15 cellular contexts compared by ENCODE assay signal in the genomic region with DNA sequence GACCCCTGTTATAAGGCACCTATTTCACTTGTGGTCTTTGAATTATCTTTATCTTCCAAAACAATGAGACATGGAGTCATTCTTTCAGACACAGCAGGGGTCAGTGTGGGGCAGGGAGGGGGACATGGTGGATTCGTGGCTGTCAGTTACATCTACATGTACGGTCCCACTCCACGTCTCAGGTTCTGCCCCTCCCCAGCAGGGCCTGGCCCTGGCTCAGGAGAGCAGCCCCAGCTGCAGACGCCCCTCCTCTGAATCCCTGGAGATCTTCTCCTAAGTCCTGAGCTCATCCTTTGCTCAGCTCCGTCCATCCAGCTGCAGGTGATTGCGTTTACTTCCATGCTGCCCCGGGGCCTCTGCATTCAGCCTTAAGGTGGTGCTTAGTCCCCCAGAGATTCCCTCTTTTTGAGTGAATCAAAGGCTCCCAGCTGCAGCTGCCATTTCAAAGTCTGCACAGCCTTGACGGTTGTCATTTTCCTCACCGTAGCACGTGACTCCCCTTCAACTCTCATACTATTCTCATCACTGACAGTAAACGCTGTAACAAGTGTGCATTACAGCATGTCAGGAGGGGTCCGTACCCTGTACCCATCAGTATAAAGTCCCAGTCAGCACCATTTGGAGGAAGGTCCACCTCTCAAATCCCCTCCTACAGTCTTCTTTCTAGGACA.
DNase-seq lines count a peak whose midpoint lies in the region; ATAC-seq lines count a peak whose summit lies in the region.
"Had no signal": no experiment of that assay in that cellular context is flagged by ENCODE, and none has a peak within 500 bp of the region (broad histone marks: within the 10 kb centered on the region; RNA-seq: fewer than 3 reads in every experiment).

No MANE protein-coding gene starts in this region.

- no peak overlapping the region for H4K91ac ChIP-seq in neuronal stem cell (ENCODE audit: low read depth, low read length, poor library complexity)

- H2BK120ac ChIP-seq in neuronal stem cell (ENCODE audit: low read depth, low read length): no peak overlapping the region

- no peak overlapping the region for H2BK15ac ChIP-seq in neuronal stem cell (ENCODE audit: low read length)

- no peak overlapping the region for H3K23ac ChIP-seq in neuronal stem cell (ENCODE audit: low read depth, low read length, poor library complexity)

- no peak overlapping the region for H2BK5ac ChIP-seq in neuronal stem cell (ENCODE audit: low read length)

- peak; percentile 2 for DNase-seq in NCI-H1436 treated with DMSO at 0.1 percent for 48 hours (lab: John Stamatoyannopoulos, UW)
- DNase-seq in neuronal stem cell (ENCODE audit: low spot score): no peak
- DNase-seq in activated CD4-positive, alpha-beta T cell treated with anti-CD3 and anti-CD28 coated beads for 4 hours: no peak
- DNase-seq: Calu3; CD4-positive, alpha-beta T cell; COR-L47; DMS53; DMS79 treated with DMSO at 0.1 percent for 48 hours; GF-D8; H9 had no signal

- H3K4me3 ChIP-seq in BLaER1 treated with 17β-estradiol and CSF1 and Interleukin-3, amounts not matched to agents 10 nM and 100 nM: no peak overlapping the region
- no peak overlapping the region for H3K4me3 ChIP-seq in neuronal stem cell (ENCODE audit: low read length in 2 of 2)
- H3K4me3 ChIP-seq: GM23338 had no signal

- no CpG with 5 or more reads among the region's 12 CpGs for WGBS in neuronal stem cell (ENCODE audit: extremely low coverage in 2 of 2, insufficient read length in 2 of 2, insufficient replicate concordance in 1 of 2), 2 donors

- H3K27me3 ChIP-seq in BLaER1 treated with 17β-estradiol and CSF1 and Interleukin-3, amounts not matched to agents 10 nM and 100 nM: no peaks in the 10 kb centered on the region
- no peaks in the 10 kb centered on the region for H3K27me3 ChIP-seq in neuronal stem cell (ENCODE audit: control insufficient read depth in 3 of 3, insufficient read depth in 3 of 3, low read depth in 1 of 3, low read length in 3 of 3)

- H4K20me1 ChIP-seq in BLaER1 treated with 17β-estradiol and CSF1 and Interleukin-3, amounts not matched to agents 10 nM and 100 nM: no peaks in the 10 kb centered on the region

- H3K27ac ChIP-seq in BLaER1 treated with 17β-estradiol and CSF1 and Interleukin-3, amounts not matched to agents 10 nM and 100 nM: no peak overlapping the region
- H3K27ac ChIP-seq in neuronal stem cell (replicated peaks; ENCODE audit: low read length): no peak overlapping the region

- H3K4me1 ChIP-seq in BLaER1 treated with 17β-estradiol and CSF1 and Interleukin-3, amounts not matched to agents 10 nM and 100 nM: peaks cover 4 to 61% (median 30%) of the 10 kb centered on the region in 10 experiments; a peak in 17 of 20 replicates
- H3K4me1 ChIP-seq in neuronal stem cell (ENCODE audit: control insufficient read depth in 2 of 2, insufficient read depth in 1 of 2, low read depth in 1 of 2, low read length in 2 of 2): no peaks in the 10 kb centered on the region

- H2AFZ ChIP-seq in neuronal stem cell (ENCODE audit: low read length): no peak overlapping the region
- H2AFZ ChIP-seq: GM23338 had no signal

- no peak overlapping the region for H3K4ac ChIP-seq in neuronal stem cell (ENCODE audit: low read length)

- ATAC-seq in GM21619 (IDR thresholded peaks at IDR 0.05; ENCODE audit: unreplicated experiment): no peak
- ATAC-seq in HG03045 (IDR thresholded peaks at IDR 0.05; ENCODE audit: unreplicated experiment): no peak
- ATAC-seq: GM23338, HCT116 had no signal

- H3K4me2 ChIP-seq in BLaER1 treated with 17β-estradiol and CSF1 and Interleukin-3, amounts not matched to agents 10 nM and 100 nM: peak overlapping the region in 9 of 11 experiments; percentile 2 to 79 (median 50); a peak in 15 of 22 replicates
- H3K4me2 ChIP-seq in neuronal stem cell (ENCODE audit: insufficient read depth, low read length, poor library complexity, severe bottlenecking): no peak overlapping the region
- H3K4me2 ChIP-seq: GM23338 had no signal

- no peak overlapping the region for H4K8ac ChIP-seq in neuronal stem cell (ENCODE audit: low read depth, low read length)

- H3K79me1 ChIP-seq in neuronal stem cell (ENCODE audit: low read depth, low read length): no peaks in the 10 kb centered on the region

- no peak overlapping the region for H3K9ac ChIP-seq in BLaER1 treated with 17β-estradiol and CSF1 and Interleukin-3, amounts not matched to agents 10 nM and 100 nM
- H3K9ac ChIP-seq in neuronal stem cell (ENCODE audit: low read depth, low read length, poor library complexity): no peak overlapping the region

- H3K36me3 ChIP-seq in BLaER1 treated with 17β-estradiol and CSF1 and Interleukin-3, amounts not matched to agents 10 nM and 100 nM: no peaks in the 10 kb centered on the region
- H3K36me3 ChIP-seq in neuronal stem cell (replicated peaks in 1 of 2; ENCODE audit: control insufficient read depth in 2 of 2, insufficient read depth in 2 of 2, low read length in 2 of 2): no peaks in the 10 kb centered on the region

- H3K18ac ChIP-seq in neuronal stem cell (ENCODE audit: low read length): peak overlapping the region; percentile 35

- no peak overlapping the region for H2AK5ac ChIP-seq in neuronal stem cell (ENCODE audit: low read depth, low read length)

- H3K14ac ChIP-seq in neuronal stem cell (ENCODE audit: low read length): no peak overlapping the region

- no peaks in the 10 kb centered on the region for H3K9me3 ChIP-seq in BLaER1 treated with 17β-estradiol and CSF1 and Interleukin-3, amounts not matched to agents 10 nM and 100 nM (replicated peaks in 1 of 11)
- H3K9me3 ChIP-seq in neuronal stem cell (replicated peaks in 1 of 2; ENCODE audit: control insufficient read depth in 2 of 2, insufficient read depth in 1 of 2, low read depth in 1 of 2, low read length in 2 of 2): no peaks in the 10 kb centered on the region

- H2BK12ac ChIP-seq in neuronal stem cell (ENCODE audit: low read length): no peak overlapping the region
